8 cellular contexts compared by ENCODE assay signal in genomic region chr16:23504076-23504452, GRCh38. TPM values are rescaled to one million over a fixed set of nuclear protein-coding genes. Genes with fewer than 3 reads are reported as not detected.
A peak's percentile ranks its signal among the peaks of the same experiment; 100 is the strongest.
DNase-seq lines count a peak whose midpoint lies in the region; ATAC-seq, FAIRE-seq and TF ChIP-seq lines count a peak whose summit lies in the region.

No MANE protein-coding gene starts in this region.

- H3K27ac ChIP-seq in fibroblast of lung (ENCODE audit: insufficient read depth, low read length) (no peak overlapping the region), spleen (peak overlapping the region in 6 of 8 donors; percentile 27 to 96 (median 96))

- DNase-seq in RCC 7860 (ENCODE audit: low spot score): peak; percentile 66
- DNase-seq in fibroblast of lung (ENCODE audit: low read depth in 2 of 2): peak; percentile 63 to 88
- DNase-seq in spleen: no peak
- no peak for DNase-seq in SIG-M5 (lab: John Stamatoyannopoulos, UW)
- DNase-seq in RKO (ENCODE audit: low spot score): no peak
- no peak for DNase-seq in mucosa of descending colon
- DNase-seq in T-helper 9 cell: no peak

- peaks cover 26% of the 10 kb centered on the region for H3K79me2 ChIP-seq in fibroblast of lung (ENCODE audit: control insufficient read depth, insufficient read depth, low read length)

- no peak for TF ChIP-seq POLR2A in spleen (IDR thresholded peaks at IDR 0.05)

- intact Hi-C loops in spleen (cut with DNase I; ENCODE audit: low total_unique reads): loop anchor here (10.0 kb wide), 2 partner anchors 51 to 91 kb away; partner anchors contain the start of genes EARS2, NDUFAB1 and UBFD1
- intact Hi-C loops in mucosa of descending colon (cut with DNase I, micrococcal nuclease): no loop called here

- peak; percentile 3 for ATAC-seq in GM19452 (IDR thresholded peaks at IDR 0.05; ENCODE audit: unreplicated experiment)
- ATAC-seq in mucosa of descending colon: no peak

- H3K9me3 ChIP-seq in fibroblast of lung (ENCODE audit: control insufficient read depth, insufficient read depth, low read depth, low read length) (no peaks in the 10 kb centered on the region), spleen (no peaks in the 10 kb centered on the region), mucosa of descending colon (no peaks in the 10 kb centered on the region)

- peaks cover 5% of the 10 kb centered on the region for H4K20me1 ChIP-seq in fibroblast of lung (ENCODE audit: control insufficient read depth, extremely low read depth, insufficient read depth, low read length)

- H3K4me1 ChIP-seq in fibroblast of lung (ENCODE audit: control insufficient read depth, extremely low read depth, insufficient read depth, low read length) (peaks cover 13% of the 10 kb centered on the region), spleen (peaks cover 69 to 100% (median 98%) of the 10 kb centered on the region in 6 donors), mucosa of descending colon (ENCODE audit: low read depth) (peaks cover 23% of the 10 kb centered on the region)

- no peak overlapping the region for H3K4me3 ChIP-seq in fibroblast of lung (replicated peaks in 1 of 4; ENCODE audit: control extremely low read depth in 1 of 4, insufficient read depth in 1 of 4, low read depth in 3 of 4, low read length in 4 of 4)
- H3K4me3 ChIP-seq in spleen: no peak overlapping the region
- H3K4me3 ChIP-seq in mucosa of descending colon: no peak overlapping the region

- peaks cover 2% of the 10 kb centered on the region for H3K36me3 ChIP-seq in fibroblast of lung (ENCODE audit: control insufficient read depth, insufficient read depth, low read length)
- H3K36me3 ChIP-seq in spleen: peaks cover 0 to 33% (median 0%) of the 10 kb centered on the region in 6 donors
- H3K36me3 ChIP-seq in mucosa of descending colon (ENCODE audit: low read depth): no peaks in the 10 kb centered on the region

- no peak overlapping the region for H2AFZ ChIP-seq in fibroblast of lung (ENCODE audit: low read length)

- H3K27me3 ChIP-seq in fibroblast of lung (ENCODE audit: control insufficient read depth, insufficient read depth, low read length) (no peaks in the 10 kb centered on the region), spleen (replicated peaks in 1 of 7) (no peaks in the 10 kb centered on the region)

- peak; percentile 84 for FAIRE-seq in RCC 7860 (lab: Jason Lieb, UNC)

- no peak overlapping the region for H3K9ac ChIP-seq in fibroblast of lung (ENCODE audit: insufficient read depth, low read length)

- TF ChIP-seq CTCF in fibroblast of lung (conservative IDR thresholded peaks at IDR 0.05 in 1 of 2, IDR thresholded peaks at IDR 0.05 in 1 of 2; ENCODE audit: low read depth in 1 of 2, low read length in 2 of 2): no peak
- no peak for TF ChIP-seq CTCF in spleen (IDR thresholded peaks at IDR 0.05 in 8 of 11, conservative IDR thresholded peaks at IDR 0.05 in 3 of 11)
- no peak for TF ChIP-seq CTCF in mucosa of descending colon (IDR thresholded peaks at IDR 0.05)

- peak overlapping the region; percentile 27 for H3K4me2 ChIP-seq in fibroblast of lung (ENCODE audit: extremely low read depth, insufficient read depth, low read length)

- WGBS in spleen, 5 donors: 65 to 81% (median 76%) methylated on average over 4 to 5 of the region's 5 CpGs

RNA-seq across cellular contexts. Expression of gene GGA2, which starts 6.2 kb away (rescaled TPM):
- total RNA-seq in fibroblast of lung (19.5 and 22.9 TPM in 2 replicates), spleen (100 to 1,000 TPM; 131 to 179 (median 152) TPM), mucosa of descending colon (10 to 100 TPM; 37.9 to 62.6 (median 47.6) TPM)
- polyA plus RNA-seq in fibroblast of lung (29.6 and 34.7 TPM in 2 replicates), spleen (10 to 100 TPM; 49.4 to 57.2 (median 56.6) TPM)
- 21.7 and 22.0 TPM in 2 replicates for polyA plus RNA-seq in fibroblast of lung (2012)
- 18.3 and 44.2 TPM in 2 replicates for polyA minus RNA-seq in fibroblast of lung (ENCODE audit: low replicate concordance)

RNA-seq across cellular contexts. Expression of gene COG7, which starts 51.1 kb away (rescaled TPM):
- 10.8 and 17.5 TPM in 2 replicates for total RNA-seq in fibroblast of lung
- polyA plus RNA-seq in fibroblast of lung: 20.6 and 20.9 TPM in 2 replicates
- polyA plus RNA-seq in fibroblast of lung (2012): 13.1 and 14.8 TPM in 2 replicates
- polyA minus RNA-seq in fibroblast of lung (ENCODE audit: low replicate concordance): 21.5 and 41.7 TPM in 2 replicates
- total RNA-seq in spleen: 10 to 100 TPM; 15.9 to 25.5 (median 19.9) TPM
- 10 to 100 TPM in 2 of 3 donors, 1 to 10 TPM in 1; 9.6 to 17.5 (median 17.0) TPM for polyA plus RNA-seq in spleen
- 10 to 100 TPM; 25.4 to 40.5 (median 32.6) TPM for total RNA-seq in mucosa of descending colon

RNA-seq across cellular contexts. Expression of gene EARS2, which starts 53.1 kb away (rescaled TPM):
- total RNA-seq in fibroblast of lung (28.2 and 40.3 TPM in 2 replicates), spleen (10 to 100 TPM; 10.7 to 21.8 (median 19.3) TPM), mucosa of descending colon (10 to 100 TPM; 15.2 to 18.0 (median 17.2) TPM)
- polyA plus RNA-seq in fibroblast of lung (27.3 and 31.7 TPM in 2 replicates), spleen (10 to 100 TPM in 1 of 3 donors, 1 to 10 TPM in 2; 9.8 to 10.0 (median 9.9) TPM)
- 21.7 and 23.4 TPM in 2 replicates for polyA plus RNA-seq in fibroblast of lung (2012)
- 47.8 and 89.8 TPM in 2 replicates for polyA minus RNA-seq in fibroblast of lung (ENCODE audit: low replicate concordance)

RNA-seq across cellular contexts. Expression of gene UBFD1, which starts 53.5 kb away (rescaled TPM):
- total RNA-seq in fibroblast of lung (68.8 and 101 TPM in 2 replicates), spleen (10 to 100 TPM; 39.0 to 63.7 (median 43.4) TPM), mucosa of descending colon (10 to 100 TPM; 27.8 to 38.3 (median 28.5) TPM)
- polyA plus RNA-seq in fibroblast of lung (59.6 and 66.6 TPM in 2 replicates), spleen (1 to 10 TPM; 4.2 to 9.1 (median 6.5) TPM)
- polyA plus RNA-seq in fibroblast of lung (2012): 38.4 and 43.3 TPM in 2 replicates
- 53.4 and 64.7 TPM in 2 replicates for polyA minus RNA-seq in fibroblast of lung (ENCODE audit: low replicate concordance)

Comparison
In these comparisons a context has a peak if more than half of its experiments do, and no peak if none do; other contexts are left out.
1. DNase-seq: peak in RCC 7860 (single experiment) and fibroblast of lung (2 of 2); none in spleen (single experiment), SIG-M5 (single experiment), RKO (single experiment), mucosa of descending colon (0 of 3) and T-helper 9 cell (single experiment).